Comparison of ENCODE assay signal across 6 cellular contexts in the genomic region with DNA sequence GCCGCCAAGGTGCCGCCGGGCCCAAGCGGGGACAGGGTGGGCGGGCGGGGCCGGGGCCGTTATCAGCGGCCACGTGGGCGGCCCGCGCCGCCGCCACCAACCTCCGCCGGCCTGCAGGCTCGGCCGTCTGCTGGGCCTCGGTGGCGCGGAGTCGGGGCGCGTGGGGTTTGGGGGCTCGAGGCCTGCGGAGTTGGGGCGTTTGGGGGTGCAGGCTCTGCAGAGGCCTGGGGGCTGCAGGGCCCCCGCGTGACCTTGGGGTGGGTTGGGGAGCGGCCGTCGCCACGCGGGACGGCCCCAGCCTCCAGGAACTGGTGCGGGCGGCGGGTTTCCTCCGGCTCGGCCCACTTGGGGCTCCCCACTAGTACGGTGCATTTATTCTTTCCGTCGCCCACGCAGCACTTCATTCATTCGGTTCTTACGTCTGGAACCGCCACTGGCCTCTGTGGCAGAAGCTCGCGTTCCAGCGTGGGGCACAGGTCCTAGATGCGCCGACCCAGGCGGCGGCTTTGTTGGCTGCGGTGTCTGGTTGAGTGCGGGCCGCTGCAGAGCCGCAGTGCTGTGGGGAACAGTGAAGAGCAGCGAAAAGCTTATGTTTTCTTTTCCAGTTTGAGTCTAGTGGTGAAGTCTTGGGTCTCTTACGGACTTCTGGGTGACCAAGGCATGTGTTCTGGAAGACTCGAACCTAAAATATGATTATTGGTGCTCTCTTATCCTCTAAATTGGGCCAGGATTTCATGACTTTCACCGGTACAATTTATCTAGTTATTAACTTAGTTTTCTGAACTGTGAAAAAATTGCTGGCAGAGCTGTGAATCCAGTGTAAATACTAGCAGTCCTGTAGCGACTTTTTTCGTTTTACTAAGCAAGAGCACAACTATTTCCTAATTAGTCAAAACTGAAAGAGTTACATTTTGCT. TPM values are rescaled to one million over a fixed set of nuclear protein-coding genes. Genes with fewer than 3 reads are reported as not detected.
DNase-seq lines count a peak whose midpoint lies in the region; ATAC-seq and TF ChIP-seq lines count a peak whose summit lies in the region.

No MANE protein-coding gene starts in this region.

- peaks cover 6 to 18% of the 10 kb centered on the region in 2 donors for H3K4me1 ChIP-seq in ascending aorta

- H3K27me3 ChIP-seq in MG63 (no peaks in the 10 kb centered on the region), ascending aorta (no peaks in the 10 kb centered on the region)

- ATAC-seq in GM19455 (IDR thresholded peaks at IDR 0.05; ENCODE audit: unreplicated experiment) (peak; percentile 16), HG03196 (IDR thresholded peaks at IDR 0.05; ENCODE audit: unreplicated experiment) (no peak)

- H3K4me3 ChIP-seq in MG63: peak overlapping the region; percentile 97
- H3K4me3 ChIP-seq in ascending aorta: peak overlapping the region; percentile 68 to 85

- H3K27ac ChIP-seq in ascending aorta: peak overlapping the region; percentile 83 to 85

- intact Hi-C loops in ascending aorta (cut with DNase I): loop anchor here (1.0 to 10.0 kb wide), 5 partner anchors 13 to 403 kb away; a partner anchor contains a TSS

- DNase-seq in MG63: peak; percentile 35
- DNase-seq in ascending aorta (ENCODE audit: low spot score in 2 of 2): no peak
- DNase-seq in myocyte (ENCODE audit: low read depth): peak; percentile 28
- DNase-seq in NCI-H774 (lab: John Stamatoyannopoulos, UW): no peak

- no peaks in the 10 kb centered on the region for H3K9me3 ChIP-seq in MG63
- no peaks in the 10 kb centered on the region for H3K9me3 ChIP-seq in ascending aorta

- H3K36me3 ChIP-seq in MG63 (peaks cover 79% of the 10 kb centered on the region), ascending aorta (peaks cover 25 to 56% of the 10 kb centered on the region in 2 donors)

- no peak for TF ChIP-seq CTCF in ascending aorta (IDR thresholded peaks at IDR 0.05)

RNA-seq across cellular contexts. Expression of a gene that starts 0.9 kb away (rescaled TPM):
- 39.4 and 43.4 TPM in 2 replicates for total RNA-seq in MG63 (2014; rRNA removed; shearing (Covaris generic); ENCODE audit: low replicate concordance)
- total RNA-seq in ascending aorta (161 TPM), myocyte (62.7 and 79.7 TPM in 2 replicates)
- polyA plus RNA-seq in myocyte (2012): 55.5 TPM

RNA-seq across cellular contexts. Expression of a gene that starts 2.0 kb away (rescaled TPM):
- 841 and 1,160 TPM in 2 replicates for total RNA-seq in MG63 (2014; rRNA removed; shearing (Covaris generic); ENCODE audit: low replicate concordance)
- 302 TPM for total RNA-seq in ascending aorta
- total RNA-seq in myocyte: 214 and 239 TPM in 2 replicates
- polyA plus RNA-seq in myocyte (2012): 96.5 TPM

RNA-seq across cellular contexts. Expression of a gene that starts 13.7 kb away (rescaled TPM):
- total RNA-seq in MG63 (2014; rRNA removed; shearing (Covaris generic); ENCODE audit: low replicate concordance): 1.4 and 9.6 TPM in 2 replicates
- 35.5 TPM for total RNA-seq in ascending aorta
- 13.7 and 15.6 TPM in 2 replicates for total RNA-seq in myocyte
- 58.0 TPM for polyA plus RNA-seq in myocyte (2012)

RNA-seq across cellular contexts. Expression of a gene that starts 32.9 kb away (rescaled TPM):
- total RNA-seq in MG63 (2014; rRNA removed; shearing (Covaris generic); ENCODE audit: low replicate concordance): not detected in 2 replicates
- total RNA-seq in ascending aorta: not detected
- 0.40 and 2.2 TPM in 2 replicates for total RNA-seq in myocyte
- 0.62 TPM for polyA plus RNA-seq in myocyte (2012)

RNA-seq across cellular contexts. Expression of a gene that starts 37.9 kb away (rescaled TPM):
- 16.3 and 31.0 TPM in 2 replicates for total RNA-seq in MG63 (2014; rRNA removed; shearing (Covaris generic); ENCODE audit: low replicate concordance)
- 18.0 TPM for total RNA-seq in ascending aorta
- total RNA-seq in myocyte: 21.1 and 22.4 TPM in 2 replicates
- polyA plus RNA-seq in myocyte (2012): 26.6 TPM

Comparison
In these comparisons a context has a peak if more than half of its experiments do, and no peak if none do; other contexts are left out.
1. DNase-seq: peak in MG63 (single experiment) and myocyte (single experiment); none in ascending aorta (0 of 2) and NCI-H774 (single experiment).